In genomic region chr1:59100975-59101374, GRCh38 we compare ENCODE assay signal across 25 cellular contexts.
DNase-seq lines count a peak whose midpoint lies in the region; ATAC-seq and TF ChIP-seq lines count a peak whose summit lies in the region.
"Had no signal": no experiment of that assay in that cellular context is flagged by ENCODE, and none has a peak within 500 bp of the region (broad histone marks: within the 10 kb centered on the region; RNA-seq: fewer than 3 reads in every experiment).

No MANE protein-coding gene starts in this region.

- H3K4me3 Mint-ChIP-seq in HFFc6, result no peak overlapping the region
- H3K4me3 Mint-ChIP-seq: activated CD8-positive, alpha-beta memory T cell treated with anti-CD3 and anti-CD28 coated beads, Interleukin-2, amount 10 ng/mL, durations not matched to agents 7 days and 5 days; activated naive CD8-positive, alpha-beta T cell; activated T-helper 1 cell treated with anti-CD3 and anti-CD28 coated beads, Interleukin-12 subunit alpha, Interleukin-12 subunit beta, Interleukin-2, Interleukin-4 antibody, amounts not matched to agents 30 ng/mL and 10 ng/mL and 1 ng/mL, durations not matched to agents 14 hours and 24 hours and 36 hours had no signal

- H3K36me3 Mint-ChIP-seq in HFFc6 (ENCODE audit: low read depth), result peaks cover 12% of the 10 kb centered on the region; the same call in 1 of the 2 replicates
- H3K36me3 Mint-ChIP-seq: activated CD8-positive, alpha-beta memory T cell treated with anti-CD3 and anti-CD28 coated beads, Interleukin-2, amount 10 ng/mL, durations not matched to agents 7 days and 5 days; activated naive CD8-positive, alpha-beta T cell had no signal

- H3K4me1 Mint-ChIP-seq in HFFc6 (ENCODE audit: low read depth), result peaks cover 28% of the 10 kb centered on the region
- H3K4me1 Mint-ChIP-seq: activated CD8-positive, alpha-beta memory T cell treated with anti-CD3 and anti-CD28 coated beads, Interleukin-2, amount 10 ng/mL, durations not matched to agents 7 days and 5 days had no signal

- H3K9me3 ChIP-seq in gastrocnemius medialis, result no peaks in the 10 kb centered on the region
- H3K9me3 ChIP-seq: mucosa of descending colon had no signal

- H3K4me1 ChIP-seq in gastrocnemius medialis, result peaks cover 3 to 5% of the 10 kb centered on the region in 2 donors

- DNase-seq in HFFc6 (peak; percentile 90), amniotic epithelial cell (ENCODE audit: low read depth) (peak; percentile 34), fibroblast of villous mesenchyme (ENCODE audit: low read depth) (peak; percentile 46), gastrocnemius medialis (peak; percentile 64 to 68), SIG-M5 treated with dmso at 0.1 percent for 504 hours (lab: John Stamatoyannopoulos, UW; ENCODE audit: unreplicated experiment) (no peak), pons (ENCODE audit: low spot score) (no peak)
- DNase-seq in activated effector memory CD4-positive, alpha-beta T cell treated with Interleukin-2 at 50 U/mL for 16 hours, result no peak
- DNase-seq: activated CD4-positive, alpha-beta T cell treated with anti-CD3 and anti-CD28 coated beads for 48 hours; activated CD8-positive, alpha-beta memory T cell treated with anti-CD3 and anti-CD28 coated beads, Interleukin-2, amount 10 ng/mL, durations not matched to agents 7 days and 5 days; AML-193; cortex of kidney; DMS53; foreskin melanocyte; hippocampal formation; Karpas-422; mucosa of descending colon; NCI-H187 treated with DMSO at 0.1 percent for 48 hours; NCI-H345; small intestine; stimulated activated CD4-positive, alpha-beta T cell treated with anti-CD3 and anti-CD28 coated beads, Interleukin-2, amount 100 ng/mL, for 48 hours; stimulated activated naive CD4-positive, alpha-beta T cell had no signal

- H3K36me3 ChIP-seq in gastrocnemius medialis, result no peaks in the 10 kb centered on the region
- H3K36me3 ChIP-seq: SJCRH30 had no signal

- peak overlapping the region; percentile 46 to 72 (median 66) for H3K27ac ChIP-seq in gastrocnemius medialis
- H3K27ac ChIP-seq: PC-9, SJCRH30 had no signal

- intact Hi-C loops in gastrocnemius medialis (cut with DNase I; ENCODE audit: low total_unique reads), result loop anchor here (10.0 kb wide), 1 partner anchor 194 kb away; the partner anchor contains the start of gene FGGY

- H3K27me3 Mint-ChIP-seq in HFFc6 (ENCODE audit: insufficient read depth), result peaks cover 2% of the 10 kb centered on the region; the same call in 1 of the 2 replicates
- H3K27me3 Mint-ChIP-seq: activated naive CD8-positive, alpha-beta T cell had no signal

- H3K27me3 ChIP-seq in gastrocnemius medialis, result no peaks in the 10 kb centered on the region
- H3K27me3 ChIP-seq: SJCRH30 had no signal

- peak; percentile 28; the same call in 1 of the 2 replicates for TF ChIP-seq CTCF in HFFc6 (IDR thresholded peaks at IDR 0.05)
- TF ChIP-seq CTCF in fibroblast of villous mesenchyme (IDR thresholded peaks at IDR 0.05; ENCODE audit: insufficient read depth, low read depth, low read length), result no peak
- TF ChIP-seq CTCF in gastrocnemius medialis (IDR thresholded peaks at IDR 0.05 in 4 of 5, conservative IDR thresholded peaks at IDR 0.05 in 1 of 5), result no peak

- ATAC-seq in gastrocnemius medialis, result peak; percentile 88 to 95
- ATAC-seq: activated CD8-positive, alpha-beta memory T cell treated with anti-CD3 and anti-CD28 coated beads, Interleukin-2, amount 10 ng/mL, durations not matched to agents 7 days and 5 days; mucosa of descending colon had no signal

- H3K4me3 ChIP-seq in fibroblast of villous mesenchyme (ENCODE audit: low read depth, low read length) (no peak overlapping the region), gastrocnemius medialis (no peak overlapping the region)
- H3K4me3 ChIP-seq: mucosa of descending colon, PC-9, SJCRH30 had no signal

- no peak for TF ChIP-seq POLR2A in gastrocnemius medialis (IDR thresholded peaks at IDR 0.05)

- peak overlapping the region; percentile 78 for H3K27ac Mint-ChIP-seq in HFFc6
- H3K27ac Mint-ChIP-seq: activated CD8-positive, alpha-beta memory T cell treated with anti-CD3 and anti-CD28 coated beads, Interleukin-2, amount 10 ng/mL, durations not matched to agents 7 days and 5 days; activated naive CD8-positive, alpha-beta T cell; activated T-helper 1 cell treated with anti-CD3 and anti-CD28 coated beads, Interleukin-12 subunit alpha, Interleukin-12 subunit beta, Interleukin-2, Interleukin-4 antibody, amounts not matched to agents 30 ng/mL and 10 ng/mL and 1 ng/mL, durations not matched to agents 14 hours and 24 hours and 36 hours had no signal

- H3K9me3 Mint-ChIP-seq in HFFc6, result peaks cover 12% of the 10 kb centered on the region

- in situ Hi-C loops in gastrocnemius medialis (cut with MboI; ENCODE audit: low sequenced_read_pairs in 4 of 4), result no loop called here

Comparison
In these comparisons a context has a peak if more than half of its experiments do, and no peak if none do; other contexts are left out.
1. DNase-seq: peak in HFFc6 (single experiment), amniotic epithelial cell (single experiment), fibroblast of villous mesenchyme (single experiment) and gastrocnemius medialis (2 of 2); none in activated effector memory CD4-positive, alpha-beta T cell treated with Interleukin-2 at 50 U/mL for 16 hours (single experiment), SIG-M5 treated with dmso at 0.1 percent for 504 hours (single experiment) and pons (single experiment).